In genomic region chr7:118627467-118627866, GRCh38 we compare ENCODE assay signal across 20 cellular contexts.
"Had no signal": no experiment of that assay in that cellular context is flagged by ENCODE, and none has a peak within 500 bp of the region (broad histone marks: within the 10 kb centered on the region; RNA-seq: fewer than 3 reads in every experiment).

No MANE protein-coding gene starts in this region.

- ATAC-seq: Panc1, PC-3, T-cell had no signal

- H3K4me2 ChIP-seq: SK-N-SH had no signal

- H3K27ac ChIP-seq: RWPE1 had no signal

- H3K9me3 ChIP-seq: SK-N-SH had no signal

- H3K9ac ChIP-seq: SK-N-SH had no signal

- DNase-seq: KBM-7; NCI-H1048; NCI-H1105; NCI-H1417; NCI-H1436 treated with DMSO at 0.1 percent for 48 hours; NCI-H1694; NCI-H187 treated with DMSO at 0.1 percent for 48 hours; NCI-H2029 treated with DMSO at 0.1 percent for 48 hours; NCI-H2171 treated with DMSO at 0.1 percent for 48 hours; NCI-H2227 treated with DMSO at 0.1 percent for 48 hours; NCI-H524; NCI-H774; NK-92 treated with Interleukin-12 subunit alpha and Interleukin-12 subunit beta, amount 100 ng/mL, for 24 hours; PC-3; SHP77; SK-N-SH; SW 1271; T-cell had no signal
